Comparison of ENCODE assay signal across 16 cellular contexts in genomic region chr6:18101271-18101670, GRCh38. TPM values are rescaled to one million over a fixed set of nuclear protein-coding genes. Genes with fewer than 3 reads are reported as not detected.
DNase-seq lines count a peak whose midpoint lies in the region; TF ChIP-seq lines count a peak whose summit lies in the region.
"Had no signal": no experiment of that assay in that cellular context is flagged by ENCODE, and none has a peak within 500 bp of the region (broad histone marks: within the 10 kb centered on the region; RNA-seq: fewer than 3 reads in every experiment).

No MANE protein-coding gene starts in this region.

- H3K27me3 ChIP-seq in stomach: no peaks in the 10 kb centered on the region
- H3K27me3 ChIP-seq: left lung, neutrophil, right atrium auricular region, tibial artery had no signal

- H3K36me3 ChIP-seq in stomach: no peaks in the 10 kb centered on the region
- H3K36me3 ChIP-seq: left lung, neutrophil, right atrium auricular region, tibial artery had no signal

- 80 to 96% (median 91%) methylated on average over 1 of the region's 1 CpG for WGBS in stomach, 5 donors

- DNase-seq in GM03348 (ENCODE audit: low spot score) (peak; percentile 23), amniotic epithelial cell (ENCODE audit: low read depth) (peak; percentile 32), fibroblast of pulmonary artery (ENCODE audit: low read depth) (peak; percentile 19), stromal cell of bone marrow (ENCODE audit: low read depth) (peak; percentile 21), activated gamma-delta T cell (lab: John Stamatoyannopoulos, UW) (no peak), stomach (no peak)
- no peak for DNase-seq in stimulated activated CD4-positive, alpha-beta T cell treated with anti-CD3 and anti-CD28 coated beads, Interleukin-2, amount 100 ng/mL, for 24 hours
- DNase-seq: erythroblast, KBM-7, left lung, NCI-H1048, NCI-H524, tibial artery had no signal

- no peak for TF ChIP-seq EP300 in stomach (IDR thresholded peaks at IDR 0.05)

- TF ChIP-seq POLR2A in stomach (IDR thresholded peaks at IDR 0.05): no peak

- no peak for TF ChIP-seq CTCF in fibroblast of pulmonary artery (IDR thresholded peaks at IDR 0.05; ENCODE audit: low read length, missing control alignments)
- no peak for TF ChIP-seq CTCF in stomach (IDR thresholded peaks at IDR 0.05)

- H3K9me3 ChIP-seq in stomach: no peaks in the 10 kb centered on the region
- H3K9me3 ChIP-seq: left lung, neutrophil, right atrium auricular region, tibial artery had no signal

- intact Hi-C loops in stomach (cut with DNase I; ENCODE audit: low total_unique reads): no loop called here

- H3K27ac ChIP-seq in stomach: no peak overlapping the region
- H3K27ac ChIP-seq: HL-60, left lung, neutrophil, right atrium auricular region had no signal

- H3K4me1 ChIP-seq in stomach: no peaks in the 10 kb centered on the region
- H3K4me1 ChIP-seq: left lung, right atrium auricular region had no signal

- H3K4me3 ChIP-seq in fibroblast of pulmonary artery (replicated peaks; ENCODE audit: low read depth, low read length) (no peak overlapping the region), stomach (no peak overlapping the region)
- H3K4me3 ChIP-seq: left lung, right atrium auricular region, tibial artery had no signal

RNA-seq across cellular contexts. Expression of gene NHLRC1, which starts 21.2 kb away (rescaled TPM):
- 1 to 10 TPM in 2 of 5 donors, not detected in 3; 1.1 to 1.8 TPM for total RNA-seq in stomach
- polyA plus RNA-seq in stomach: 1 to 10 TPM in 1 of 3 donors, under 1 TPM in 2; 0.50 to 1.4 (median 0.76) TPM

RNA-seq across cellular contexts. Expression of gene TPMT, which starts 53.6 kb away (rescaled TPM):
- total RNA-seq in stomach: 10 to 100 TPM in 2 of 5 donors, 1 to 10 TPM in 2, under 1 TPM in 1; 0.89 to 14.0 (median 9.3) TPM
- 10 to 100 TPM; 11.0 to 24.3 (median 14.7) TPM for polyA plus RNA-seq in stomach

RNA-seq across cellular contexts. Expression of gene KDM1B, which starts 54.0 kb away (rescaled TPM):
- total RNA-seq in stomach: 10 to 100 TPM in 1 of 5 donors, 1 to 10 TPM in 4; 2.6 to 12.9 (median 3.6) TPM
- polyA plus RNA-seq in stomach: 10 to 100 TPM in 1 of 3 donors, 1 to 10 TPM in 2; 2.5 to 10.4 (median 4.5) TPM

Comparison
In these comparisons a context has a peak if more than half of its experiments do, and no peak if none do; other contexts are left out.
1. DNase-seq: peak in GM03348 (single experiment), amniotic epithelial cell (single experiment), fibroblast of pulmonary artery (single experiment) and stromal cell of bone marrow (single experiment); none in stimulated activated CD4-positive, alpha-beta T cell treated with anti-CD3 and anti-CD28 coated beads, Interleukin-2, amount 100 ng/mL, for 24 hours (0 of 2), activated gamma-delta T cell (single experiment) and stomach (single experiment).